22 cellular contexts compared by ENCODE assay signal in genomic region chr16:88720396-88720970, GRCh38. TPM values are rescaled to one million over a fixed set of nuclear protein-coding genes. Genes with fewer than 3 reads are reported as not detected.
"Had no signal": no experiment of that assay in that cellular context is flagged by ENCODE, and none has a peak within 500 bp of the region (broad histone marks: within the 10 kb centered on the region; RNA-seq: fewer than 3 reads in every experiment).

No MANE protein-coding gene starts in this region.

- DNase-seq: activated CD4-positive, alpha-beta T cell treated with anti-CD3 and anti-CD28 coated beads, Interleukin-2, amount 10 ng/mL, durations not matched to agents 24 days and 14 days; activated effector memory CD4-positive, alpha-beta T cell treated with Interleukin-2 at 50 U/mL for 16 hours; activated T-cell treated with anti-CD3 and anti-CD28 coated beads, Interleukin-2, amount 50 U/mL, for 4 hours; amygdala; cerebellar nuclear complex; esophagus squamous epithelium; gastrocnemius medialis; hippocampal formation; kidney glomerular epithelial cell; left ventricle myocardium inferior; posterior cingulate gyrus; right lobe of liver; small intestine; stimulated activated CD4-positive, alpha-beta T cell treated with anti-CD3 and anti-CD28 coated beads, Interleukin-2, amount 100 ng/mL, for 24 hours; stimulated activated naive CD4-positive, alpha-beta T cell; upper lobe of right lung had no signal

- H3K27me3 Mint-ChIP-seq: activated CD4-positive, alpha-beta T cell treated with anti-CD3 and anti-CD28 coated beads, Interleukin-2, amount 10 ng/mL, durations not matched to agents 24 days and 14 days; natural killer cell treated with Interleukin-12 subunit alpha and Interleukin-12 subunit beta and Interleukin-15 and Interleukin-18, amount 100 ng/mL, for 72 hours had no signal

- H3K4me1 ChIP-seq: esophagus squamous epithelium, gastrocnemius medialis, right lobe of liver, upper lobe of right lung had no signal

- H3K4me3 ChIP-seq: coronary artery, esophagus squamous epithelium, gastrocnemius medialis, left ventricle myocardium inferior, right lobe of liver, upper lobe of right lung had no signal

- H3K9me3 ChIP-seq: esophagus squamous epithelium, gastrocnemius medialis, left ventricle myocardium inferior, right lobe of liver, upper lobe of right lung had no signal

- H3K27ac Mint-ChIP-seq: activated CD4-positive, alpha-beta T cell treated with anti-CD3 and anti-CD28 coated beads, Interleukin-2, amount 10 ng/mL, durations not matched to agents 24 days and 14 days; natural killer cell treated with Interleukin-12 subunit alpha and Interleukin-12 subunit beta and Interleukin-15 and Interleukin-18, amount 100 ng/mL, for 72 hours; T-helper 1 cell treated with Interleukin-12 subunit alpha and Interleukin-12 subunit beta and Interleukin-4 antibody, amounts not matched to agents 30 μg/mL and 1 μg/mL, for 36 hours had no signal

- H3K9me3 Mint-ChIP-seq: activated CD4-positive, alpha-beta T cell treated with anti-CD3 and anti-CD28 coated beads, Interleukin-2, amount 10 ng/mL, durations not matched to agents 24 days and 14 days; activated naive CD4-positive, alpha-beta T cell treated with anti-CD3 and anti-CD28 coated beads, Interleukin-2, amount 50 U/mL, for 72 hours; activated T-cell treated with anti-CD3 and anti-CD28 coated beads, Interleukin-2, amount 50 U/mL, for 4 hours; natural killer cell treated with Interleukin-12 subunit alpha and Interleukin-12 subunit beta and Interleukin-15 and Interleukin-18, amount 100 ng/mL, for 72 hours; T-helper 1 cell treated with Interleukin-12 subunit alpha and Interleukin-12 subunit beta and Interleukin-4 antibody, amounts not matched to agents 30 μg/mL and 1 μg/mL, for 36 hours had no signal

- H3K27ac ChIP-seq: coronary artery, esophagus squamous epithelium, gastrocnemius medialis, left ventricle myocardium inferior, right lobe of liver, upper lobe of right lung had no signal

- H3K4me1 Mint-ChIP-seq: activated CD4-positive, alpha-beta T cell treated with anti-CD3 and anti-CD28 coated beads, Interleukin-2, amount 10 ng/mL, durations not matched to agents 24 days and 14 days had no signal

- H3K36me3 Mint-ChIP-seq: natural killer cell treated with Interleukin-12 subunit alpha and Interleukin-12 subunit beta and Interleukin-15 and Interleukin-18, amount 100 ng/mL, for 72 hours had no signal

- H3K27me3 ChIP-seq: esophagus squamous epithelium, gastrocnemius medialis, right lobe of liver, upper lobe of right lung had no signal

- H3K4me3 Mint-ChIP-seq: activated CD4-positive, alpha-beta T cell treated with anti-CD3 and anti-CD28 coated beads, Interleukin-2, amount 10 ng/mL, durations not matched to agents 24 days and 14 days; activated T-cell treated with anti-CD3 and anti-CD28 coated beads, Interleukin-2, amount 50 U/mL, for 4 hours; natural killer cell treated with Interleukin-12 subunit alpha and Interleukin-12 subunit beta and Interleukin-15 and Interleukin-18, amount 100 ng/mL, for 72 hours; T-helper 1 cell treated with Interleukin-12 subunit alpha and Interleukin-12 subunit beta and Interleukin-4 antibody, amounts not matched to agents 30 μg/mL and 1 μg/mL, for 36 hours had no signal

RNA-seq across cellular contexts. Expression of gene SNAI3, which starts 34.2 kb away (rescaled TPM):
- total RNA-seq: bronchial epithelial cell, SK-MEL-5 had no signal
